8 cellular contexts compared by ENCODE assay signal in genomic region chr14:72894623-72895378, GRCh38. TPM values are rescaled to one million over a fixed set of nuclear protein-coding genes. Genes with fewer than 3 reads are reported as not detected.
A peak's percentile ranks its signal among the peaks of the same experiment; 100 is the strongest.
DNase-seq lines count a peak whose midpoint lies in the region; ATAC-seq and TF ChIP-seq lines count a peak whose summit lies in the region.

No MANE protein-coding gene starts in this region.

- peak overlapping the region; percentile 76 for H3K4me2 ChIP-seq in mammary epithelial cell (ENCODE audit: insufficient read depth, low read depth, low read length)

- TSS peak; percentile 81 for BruUV-seq in mammary epithelial cell (replicated peaks; lab: Mats Ljungman, UMichigan)

- H3K9me3 ChIP-seq in mammary epithelial cell (replicated peaks; ENCODE audit: insufficient read depth, low read length): no peaks in the 10 kb centered on the region
- H3K9me3 ChIP-seq in subcutaneous abdominal adipose tissue (ENCODE audit: control insufficient read depth in 5 of 5, low read length in 5 of 5): no peaks in the 10 kb centered on the region

- CTCF ChIA-PET in mammary epithelial cell (lab: Charles Lee; ENCODE audit: low non-redundant PET): interaction anchor here (0.6 kb wide), 2 partner anchors 8 to 91 kb away, joined by 3 to 5 read pairs; no protein-coding TSS in a partner anchor

- DNase-seq in EL: peak; percentile 51
- peak; percentile 90 for DNase-seq in NCI-H82 (lab: John Stamatoyannopoulos, UW)
- DNase-seq in mammary epithelial cell: no peak
- DNase-seq in left lobe of liver (ENCODE audit: low spot score): peak; percentile 60
- no peak for DNase-seq in GF-D8 (lab: John Stamatoyannopoulos, UW)
- no peak for DNase-seq in activated naive CD4-positive, alpha-beta T cell treated with anti-CD3 and anti-CD28 coated beads, Interleukin-2, amount 50 U/mL, for 16 hours

- peak overlapping the region; percentile 85 for H2AFZ ChIP-seq in mammary epithelial cell (ENCODE audit: low read depth, low read length)

- intact Hi-C loops in mammary epithelial cell (cut with micrococcal nuclease): loop anchor here (2.0 to 5.0 kb wide), 6 partner anchors 54 to 378 kb away; no protein-coding TSS in a partner anchor

- H3K79me2 ChIP-seq in mammary epithelial cell (ENCODE audit: insufficient read depth, low read length): no peaks in the 10 kb centered on the region

- dilution Hi-C loops in mammary epithelial cell (cut with HindIII; ENCODE audit: low sequenced_read_pairs): no loop called here

- no peak overlapping the region for H3K27ac ChIP-seq in mammary epithelial cell (ENCODE audit: insufficient read depth, low read depth, low read length)
- peak overlapping the region; percentile 11 for H3K27ac ChIP-seq in subcutaneous abdominal adipose tissue (ENCODE audit: low read depth, low read length)

- no peak for TF ChIP-seq CTCF in mammary epithelial cell (conservative IDR thresholded peaks at IDR 0.05 in 1 of 2, IDR thresholded peaks at IDR 0.05 in 1 of 2; ENCODE audit: extremely low read depth in 1 of 2, insufficient read depth in 1 of 2, low read depth in 1 of 2, low read length in 2 of 2)

- peaks cover 19% of the 10 kb centered on the region for H3K4me1 ChIP-seq in mammary epithelial cell (ENCODE audit: insufficient read depth, low read length)
- H3K4me1 ChIP-seq in subcutaneous abdominal adipose tissue (ENCODE audit: control insufficient read depth in 5 of 5, insufficient read depth in 5 of 5, low read length in 5 of 5): peaks cover 3 to 28% (median 28%) of the 10 kb centered on the region in 5 donors

- H3K9ac ChIP-seq in mammary epithelial cell (ENCODE audit: insufficient read depth, low read length): peak overlapping the region; percentile 35
- H3K9ac ChIP-seq in subcutaneous abdominal adipose tissue (ENCODE audit: low read length in 5 of 5): peak overlapping the region; percentile 8 to 82 (median 66)

- 11% methylated on average over 25 of the region's 25 CpGs for WGBS in mammary epithelial cell (ENCODE audit: low coverage, missing lambda C conversion rate)

- H3K36me3 ChIP-seq in mammary epithelial cell (ENCODE audit: insufficient read depth, low read length) (no peaks in the 10 kb centered on the region), subcutaneous abdominal adipose tissue (ENCODE audit: control insufficient read depth in 5 of 5, insufficient read depth in 5 of 5, low read length in 5 of 5) (no peaks in the 10 kb centered on the region)

- H3K27me3 ChIP-seq in mammary epithelial cell (ENCODE audit: insufficient read depth, low read length): no peaks in the 10 kb centered on the region
- peaks cover 5 to 18% (median 8%) of the 10 kb centered on the region in 5 donors for H3K27me3 ChIP-seq in subcutaneous abdominal adipose tissue (ENCODE audit: control insufficient read depth in 5 of 5, insufficient read depth in 4 of 5, low read length in 5 of 5)

- ATAC-seq in left lobe of liver (peak; percentile 47), HG03342 (IDR thresholded peaks at IDR 0.05; ENCODE audit: unreplicated experiment) (no peak)

- in situ Hi-C loops in mammary epithelial cell (cut with MboI; ENCODE audit: low sequenced_read_pairs in 2 of 2): no loop called here

- H4K20me1 ChIP-seq in mammary epithelial cell (ENCODE audit: insufficient read depth, low read length): no peaks in the 10 kb centered on the region

- H3K4me3 ChIP-seq in mammary epithelial cell (replicated peaks in 1 of 3; ENCODE audit: insufficient read depth in 1 of 3, low read depth in 2 of 3, low read length in 3 of 3) (peak overlapping the region; percentile 68 to 99 (median 94)), subcutaneous abdominal adipose tissue (ENCODE audit: low read depth in 1 of 5, low read length in 5 of 5) (peak overlapping the region; percentile 87 to 95 (median 92))

RNA-seq across cellular contexts. Expression of gene DPF3, which starts 0.9 kb away (rescaled TPM):
- total RNA-seq in mammary epithelial cell: 1 to 10 TPM; 1.8 to 1.9 TPM
- 0.57 TPM for polyA plus RNA-seq in mammary epithelial cell
- 3.2 TPM for polyA minus RNA-seq in mammary epithelial cell
- 5.2 TPM for total RNA-seq in left lobe of liver

RNA-seq across cellular contexts. Expression of gene DCAF4, which starts 31.5 kb away (rescaled TPM):
- total RNA-seq in mammary epithelial cell (10 to 100 TPM; 24.1 to 46.7 TPM), left lobe of liver (6.4 TPM)
- polyA plus RNA-seq in mammary epithelial cell: 28.2 TPM
- polyA minus RNA-seq in mammary epithelial cell: 37.1 TPM

Comparison
In these comparisons a context has a peak if more than half of its experiments do, and no peak if none do; other contexts are left out.
1. DNase-seq: peak in EL (single experiment), NCI-H82 (single experiment) and left lobe of liver (single experiment); none in mammary epithelial cell (single experiment), GF-D8 (single experiment) and activated naive CD4-positive, alpha-beta T cell treated with anti-CD3 and anti-CD28 coated beads, Interleukin-2, amount 50 U/mL, for 16 hours (single experiment).